ENCODE assay signal across 7 cellular contexts in genomic region chr21:9749741-9750230, GRCh38.
A peak's percentile ranks its signal among the peaks of the same experiment; 100 is the strongest.
DNase-seq lines count a peak whose midpoint lies in the region; ATAC-seq and TF ChIP-seq lines count a peak whose summit lies in the region.
"Not testable (repeated sequence)": the region's sequence is repeated elsewhere in the genome, so short reads cannot be mapped to it uniquely, and the experiment has no call there.

No MANE protein-coding gene starts in this region.

- not testable (repeated sequence) for DNase-seq in endodermal cell
- peak; percentile 92 for DNase-seq in esophagus muscularis mucosa (ENCODE audit: extremely low spot score)
- DNase-seq in lung (ENCODE audit: low spot score): peak; percentile 29
- peak; percentile 86 for DNase-seq in mesenteric fat pad (ENCODE audit: low spot score)
- DNase-seq in mucosa of gallbladder (ENCODE audit: low spot score): peak; percentile 8
- DNase-seq in osteocyte (ENCODE audit: extremely low spot score, unreplicated experiment): peak; percentile 85

- ATAC-seq in lung (ENCODE audit: insufficient read depth, low FRiP score): not testable (repeated sequence)

- H3K36me3 Mint-ChIP-seq in endodermal cell (ENCODE audit: low read depth); osteocyte (ENCODE audit: unreplicated experiment): not testable (repeated sequence)

- not testable (repeated sequence) for H3K4me1 ChIP-seq in endodermal cell (ENCODE audit: control insufficient read depth, insufficient read depth, low read length); esophagus muscularis mucosa; iPS-20b (ENCODE audit: insufficient read depth, low read length); lung (ENCODE audit: control insufficient read depth in 2 of 2, insufficient read depth in 2 of 2, low read length in 2 of 2)

- H3K4me3 ChIP-seq in endodermal cell (ENCODE audit: low read length): peak overlapping the region; percentile 34
- H3K4me3 ChIP-seq in esophagus muscularis mucosa, lung: not testable (repeated sequence)
- H3K4me3 ChIP-seq in iPS-20b (ENCODE audit: low read length): 0 out of 2 replicates have a peak overlapping the region, but pooled peaks have one; percentile 17

- H3K27ac Mint-ChIP-seq in endodermal cell; osteocyte (ENCODE audit: unreplicated experiment): not testable (repeated sequence)

- H3K9ac ChIP-seq in endodermal cell (ENCODE audit: extremely low read depth, low read length, poor library complexity, severe bottlenecking); iPS-20b (ENCODE audit: low read depth, low read length): not testable (repeated sequence)

- not testable (repeated sequence) for TF ChIP-seq EP300 in esophagus muscularis mucosa (IDR thresholded peaks at IDR 0.05)

- H3K9me3 ChIP-seq in endodermal cell (ENCODE audit: control insufficient read depth, low read length) (peaks cover 92% of the 10 kb centered on the region), iPS-20b (ENCODE audit: insufficient read depth, low read depth, low read length) (peaks cover 100% of the 10 kb centered on the region), lung (ENCODE audit: control insufficient read depth in 2 of 2, insufficient read depth in 1 of 2, low read length in 1 of 2) (peaks cover 0 to 13% of the 10 kb centered on the region in 2 donors)
- H3K9me3 ChIP-seq in esophagus muscularis mucosa: not testable (repeated sequence)

- not testable (repeated sequence) for H3K9me3 Mint-ChIP-seq in endodermal cell
- peaks cover 13% of the 10 kb centered on the region for H3K9me3 Mint-ChIP-seq in osteocyte (ENCODE audit: unreplicated experiment)

- H3K4me3 Mint-ChIP-seq in endodermal cell; osteocyte (ENCODE audit: unreplicated experiment): not testable (repeated sequence)

- intact Hi-C loops in esophagus muscularis mucosa (cut with DNase I): not testable (repeated sequence)

- H3K27ac ChIP-seq in endodermal cell (ENCODE audit: low read depth, low read length); esophagus muscularis mucosa (replicated peaks in 1 of 4); iPS-20b (ENCODE audit: low read length); lung (ENCODE audit: low read depth in 1 of 2, low read length in 1 of 2): not testable (repeated sequence)

- H3K27me3 ChIP-seq in endodermal cell (ENCODE audit: control insufficient read depth, insufficient read depth, low read length, poor library complexity, severe bottlenecking); iPS-20b (ENCODE audit: insufficient read depth, low read length); lung (ENCODE audit: control insufficient read depth, insufficient read depth): not testable (repeated sequence)
- peaks cover 0 to 30% (median 0%) of the 10 kb centered on the region in 4 donors for H3K27me3 ChIP-seq in esophagus muscularis mucosa

- TF ChIP-seq POLR2A in esophagus muscularis mucosa (IDR thresholded peaks at IDR 0.05; ENCODE audit: low read depth): not testable (repeated sequence)

- H3K4me1 Mint-ChIP-seq in endodermal cell; osteocyte (ENCODE audit: unreplicated experiment): not testable (repeated sequence)

- not testable (repeated sequence) for H3K27me3 Mint-ChIP-seq in endodermal cell (ENCODE audit: insufficient read depth); osteocyte (ENCODE audit: unreplicated experiment)

- 75 to 76% methylated on average over 6 to 7 of the region's 7 CpGs for WGBS in endodermal cell (ENCODE audit: insufficient coverage in 1 of 2, insufficient read length in 1 of 2), 2 experiments
- 74% methylated on average over 7 of the region's 7 CpGs for WGBS in esophagus muscularis mucosa
- 74 to 75% methylated on average over 7 of the region's 7 CpGs for WGBS in lung, 2 donors

- not testable (repeated sequence) for H3K36me3 ChIP-seq in endodermal cell (ENCODE audit: control insufficient read depth, insufficient read depth, low read length); esophagus muscularis mucosa; iPS-20b (ENCODE audit: insufficient read depth, low read depth, low read length); lung (ENCODE audit: control insufficient read depth in 2 of 2, insufficient read depth in 2 of 2, low read length in 2 of 2)

- not testable (repeated sequence) for TF ChIP-seq CTCF in endodermal cell (conservative IDR thresholded peaks at IDR 0.05); esophagus muscularis mucosa (IDR thresholded peaks at IDR 0.05); lung (IDR thresholded peaks at IDR 0.05; ENCODE audit: control extremely low read depth, extremely low read depth); osteocyte (IDR thresholded peaks at IDR 0.05)
